In genomic region chr1:204201651-204202050, GRCh38 we compare ENCODE assay signal across 36 cellular contexts. TPM values are rescaled to one million over a fixed set of nuclear protein-coding genes. Genes with fewer than 3 reads are reported as not detected.
"Had no signal": no experiment of that assay in that cellular context is flagged by ENCODE, and none has a peak within 500 bp of the region (broad histone marks: within the 10 kb centered on the region; RNA-seq: fewer than 3 reads in every experiment).

No MANE protein-coding gene starts in this region.

- H3K9me3 ChIP-seq: heart right ventricle, lower lobe of right lung, ovary, right atrium auricular region, right lobe of liver, suprapubic skin, thoracic aorta, tibial nerve, vagina had no signal

- ATAC-seq: heart right ventricle; left cardiac atrium; left lobe of liver; lower lobe of right lung; natural killer cell treated with Interleukin-12 subunit alpha and Interleukin-12 subunit beta and Interleukin-15 and Interleukin-18, amount 100 ng/mL, for 72 hours; right lobe of liver had no signal

- H3K4me3 Mint-ChIP-seq: mesothelial cell of epicardium; naive B cell; natural killer cell treated with Interleukin-12 subunit alpha and Interleukin-12 subunit beta and Interleukin-15 and Interleukin-18, amount 100 ng/mL, for 72 hours; stimulated activated naive CD8-positive, alpha-beta T cell treated with anti-CD3 and anti-CD28 coated beads, Interleukin-15, Interleukin-2, amounts not matched to agents 100 ng/mL and 50 ng/mL, for 24 hours; type B pancreatic cell had no signal

- H3K4me1 Mint-ChIP-seq: naive B cell had no signal

- H3K36me3 ChIP-seq: heart right ventricle, lower lobe of right lung, ovary, right atrium auricular region, right lobe of liver, suprapubic skin, thoracic aorta, tibial nerve, vagina had no signal

- H3K4me1 ChIP-seq: lower lobe of right lung, vagina had no signal

- H3K36me3 Mint-ChIP-seq: mesothelial cell of epicardium; naive B cell; natural killer cell treated with Interleukin-12 subunit alpha and Interleukin-12 subunit beta and Interleukin-15 and Interleukin-18, amount 100 ng/mL, for 72 hours; type B pancreatic cell had no signal

- H3K9me3 Mint-ChIP-seq: mesothelial cell of epicardium; naive B cell; natural killer cell treated with Interleukin-12 subunit alpha and Interleukin-12 subunit beta and Interleukin-15 and Interleukin-18, amount 100 ng/mL, for 72 hours; stimulated activated naive CD8-positive, alpha-beta T cell treated with anti-CD3 and anti-CD28 coated beads, Interleukin-15, Interleukin-2, amounts not matched to agents 100 ng/mL and 50 ng/mL, for 24 hours; type B pancreatic cell had no signal

- H3K27ac ChIP-seq: heart right ventricle, lower lobe of right lung, ovary, right atrium auricular region, right lobe of liver, suprapubic skin, thoracic aorta, tibial nerve, vagina had no signal

- H3K4me3 ChIP-seq: heart right ventricle, hepatocyte, lower lobe of right lung, ovary, right atrium auricular region, right lobe of liver, smooth muscle cell, suprapubic skin, thoracic aorta, tibial nerve, vagina had no signal

- DNase-seq: heart right ventricle; kidney glomerular epithelial cell; left cardiac atrium; lower lobe of right lung; mammary epithelial cell; mesenchymal stem cell; naive B cell; right lobe of liver; stimulated activated CD4-positive, alpha-beta T cell treated with anti-CD3 and anti-CD28 coated beads, Interleukin-12 subunit alpha, Interleukin-12 subunit beta, amount 100 ng/mL, for 4 hours; stimulated activated CD4-positive, alpha-beta T cell treated with anti-CD3 and anti-CD28 coated beads, Interleukin-15, amount 100 ng/mL, for 24 hours; stimulated activated CD4-positive, alpha-beta T cell treated with anti-CD3 and anti-CD28 coated beads, Interleukin-2, amount 100 ng/mL, for 24 hours; stimulated activated CD4-positive, alpha-beta T cell treated with anti-CD3 and anti-CD28 coated beads, Interleukin-4, amount 100 ng/mL, for 1 hour; stimulated activated naive CD4-positive, alpha-beta T cell had no signal

- H3K27me3 ChIP-seq: hepatocyte, ovary, right atrium auricular region, right lobe of liver, suprapubic skin, vagina had no signal

- H3K27ac Mint-ChIP-seq: mesothelial cell of epicardium; naive B cell; natural killer cell treated with Interleukin-12 subunit alpha and Interleukin-12 subunit beta and Interleukin-15 and Interleukin-18, amount 100 ng/mL, for 72 hours; progenitor cell of endocrine pancreas; stimulated activated naive CD8-positive, alpha-beta T cell treated with anti-CD3 and anti-CD28 coated beads, Interleukin-15, Interleukin-2, amounts not matched to agents 100 ng/mL and 50 ng/mL, for 24 hours; type B pancreatic cell had no signal

RNA-seq across cellular contexts. Expression of gene KISS1, which starts 5.4 kb away (rescaled TPM):
- total RNA-seq: heart right ventricle; left cardiac atrium; lower lobe of right lung; mammary epithelial cell; mononuclear cell; natural killer cell treated with Interleukin-12 subunit alpha and Interleukin-12 subunit beta and Interleukin-15 and Interleukin-18, amount 100 ng/mL, for 72 hours; omental fat pad; progenitor cell of endocrine pancreas; renal cortical epithelial cell; right atrium auricular region; skeletal muscle tissue; subcutaneous adipose tissue; suprapubic skin; thoracic aorta; tibial nerve; urinary bladder; vagina had no signal
- polyA plus RNA-seq: heart right ventricle, keratinocyte, mammary epithelial cell, neural cell, ovary had no signal

RNA-seq across cellular contexts. Expression of gene GOLT1A, which starts 12.1 kb away (rescaled TPM):
- total RNA-seq: heart right ventricle; left cardiac atrium; mononuclear cell; natural killer cell treated with Interleukin-12 subunit alpha and Interleukin-12 subunit beta and Interleukin-15 and Interleukin-18, amount 100 ng/mL, for 72 hours; omental fat pad; pulmonary artery endothelial cell; right atrium auricular region; skeletal muscle tissue; subcutaneous adipose tissue; suprapubic skin; thoracic aorta; tibial nerve; vagina had no signal
- polyA plus RNA-seq: neural cell, ovary, smooth muscle cell had no signal

RNA-seq across cellular contexts. Expression of gene REN, which starts 35.5 kb away (rescaled TPM):
- total RNA-seq: heart right ventricle; left cardiac atrium; mammary epithelial cell; mesothelial cell of epicardium; mononuclear cell; natural killer cell treated with Interleukin-12 subunit alpha and Interleukin-12 subunit beta and Interleukin-15 and Interleukin-18, amount 100 ng/mL, for 72 hours; progenitor cell of endocrine pancreas; pulmonary artery endothelial cell; renal cortical epithelial cell; skeletal muscle tissue; smooth muscle cell; subcutaneous adipose tissue; thoracic aorta; tibial nerve; vagina had no signal
- polyA plus RNA-seq: heart right ventricle, keratinocyte, neural cell, smooth muscle cell had no signal
